In genomic region chr1:19990703-19991102, GRCh38 we compare ENCODE assay signal across 33 cellular contexts. TPM values are rescaled to one million over a fixed set of nuclear protein-coding genes. Genes with fewer than 3 reads are reported as not detected.
"Had no signal": no experiment of that assay in that cellular context is flagged by ENCODE, and none has a peak within 500 bp of the region (broad histone marks: within the 10 kb centered on the region; RNA-seq: fewer than 3 reads in every experiment).

No MANE protein-coding gene starts in this region.

- H3K27me3 ChIP-seq: ascending aorta, Peyer's patch had no signal

- ATAC-seq: activated CD4-positive, alpha-beta T cell treated with anti-CD3 and anti-CD28 coated beads for 36 hours; activated CD4-positive, CD25-positive, alpha-beta regulatory T cell treated with anti-CD3 and anti-CD28 coated beads, Interleukin-2, amount 50 U/mL, for 24 hours; activated CD8-positive, alpha-beta T cell treated with anti-CD3 and anti-CD28 coated beads, Interleukin-2, amount 10 ng/mL, durations not matched to agents 7 days and 5 days; PC-3 had no signal

- H3K4me2 ChIP-seq: SK-N-SH had no signal

- H3K27ac ChIP-seq: ascending aorta, cardiac muscle cell, Peyer's patch, SJSA1 had no signal

- H3K27ac Mint-ChIP-seq: activated CD4-positive, alpha-beta T cell treated with anti-CD3 and anti-CD28 coated beads for 36 hours; activated CD4-positive, alpha-beta T cell treated with anti-CD3 and anti-CD28 coated beads, Interleukin-2, amount 10 ng/mL, durations not matched to agents 7 days and 5 days; activated CD8-positive, alpha-beta T cell treated with anti-CD3 and anti-CD28 coated beads, Interleukin-2, amount 10 ng/mL, durations not matched to agents 7 days and 5 days; activated naive CD4-positive, alpha-beta T cell treated with anti-CD3 and anti-CD28 coated beads, Interleukin-2, amount 50 U/mL, for 24 hours; activated naive CD8-positive, alpha-beta T cell treated with anti-CD3 and anti-CD28 coated beads, Interleukin-2, amount 10 ng/mL, durations not matched to agents 7 days and 5 days; activated T-cell treated with anti-CD3 and anti-CD28 coated beads, Interleukin-2, amount 50 U/mL, for 24 hours; activated T-helper 2 cell treated with anti-CD3 and anti-CD28 coated beads, Interferon-gamma antibody, Interleukin-2, Interleukin-4, amounts not matched to agents 10 μg/mL and 5 μg/mL and 100 μg/mL, durations not matched to agents 14 hours and 24 hours and 36 hours; T-helper 1 cell treated with Interleukin-12 subunit alpha and Interleukin-12 subunit beta and Interleukin-4 antibody, amounts not matched to agents 30 μg/mL and 1 μg/mL, for 36 hours; T-helper 2 cell treated with Interferon-gamma antibody and Interleukin-4, amounts not matched to agents 5 μg/mL and 100 μg/mL, for 36 hours had no signal

- H3K9me3 ChIP-seq: SJSA1, SK-N-SH had no signal

- H3K9me3 Mint-ChIP-seq: activated CD4-positive, alpha-beta T cell treated with anti-CD3 and anti-CD28 coated beads, Interleukin-2, amount 10 ng/mL, durations not matched to agents 7 days and 5 days; activated naive CD4-positive, alpha-beta T cell treated with anti-CD3 and anti-CD28 coated beads, Interleukin-2, amount 50 U/mL, for 24 hours; activated naive CD8-positive, alpha-beta T cell treated with anti-CD3 and anti-CD28 coated beads, Interleukin-2, amount 10 ng/mL, durations not matched to agents 7 days and 5 days; activated T-cell treated with anti-CD3 and anti-CD28 coated beads, Interleukin-2, amount 50 U/mL, for 24 hours; activated T-helper 2 cell treated with anti-CD3 and anti-CD28 coated beads, Interferon-gamma antibody, Interleukin-2, Interleukin-4, amounts not matched to agents 10 μg/mL and 5 μg/mL and 100 μg/mL, durations not matched to agents 14 hours and 24 hours and 36 hours; central memory CD8-positive, alpha-beta T cell; T-helper 1 cell treated with Interleukin-12 subunit alpha and Interleukin-12 subunit beta and Interleukin-4 antibody, amounts not matched to agents 30 μg/mL and 1 μg/mL, for 36 hours; T-helper 2 cell treated with Interferon-gamma antibody and Interleukin-4, amounts not matched to agents 5 μg/mL and 100 μg/mL, for 36 hours had no signal

- H3K36me3 ChIP-seq: ascending aorta, cardiac muscle cell, Peyer's patch, SJSA1 had no signal

- H3K4me3 ChIP-seq: ascending aorta, cardiac muscle cell, Peyer's patch, SJSA1 had no signal

- H3K9ac ChIP-seq: SK-N-SH had no signal

- DNase-seq: activated CD4-positive, alpha-beta T cell treated with anti-CD3 and anti-CD28 coated beads for 36 hours; activated CD4-positive, alpha-beta T cell treated with anti-CD3 and anti-CD28 coated beads, Interleukin-2, amount 10 ng/mL, durations not matched to agents 7 days and 5 days; activated CD4-positive, alpha-beta T cell treated with anti-CD3 and anti-CD28 coated beads, Interleukin-2, amount 50 U/mL, for 48 hours; activated CD8-positive, alpha-beta T cell treated with anti-CD3 and anti-CD28 coated beads, Interleukin-2, amount 10 ng/mL, durations not matched to agents 7 days and 5 days; activated gamma-delta T cell; activated naive CD4-positive, alpha-beta T cell treated with Interleukin-2 at 50 U/mL for 16 hours; activated naive CD8-positive, alpha-beta T cell treated with anti-CD3 and anti-CD28 coated beads, Interleukin-2, amount 10 ng/mL, durations not matched to agents 7 days and 5 days; activated T-cell treated with anti-CD3 and anti-CD28 coated beads, Interleukin-2, amount 50 U/mL, for 24 hours; amygdala; MM.1S; MV-4-11; NCI-H1092; NCI-H1436 treated with DMSO at 0.1 percent for 48 hours; NCI-H1694 treated with DMSO at 0.1 percent for 48 hours; NCI-H2029; NCI-H345; NCI-H748 treated with DMSO at 0.1 percent for 48 hours; NK-92 treated with Interleukin-12 subunit alpha and Interleukin-12 subunit beta, amount 100 ng/mL, for 24 hours; PC-3; Peyer's patch; RPMI8226; SHP77 treated with DMSO at 0.1 percent for 48 hours; SK-N-SH had no signal

- H3K4me1 Mint-ChIP-seq: activated CD4-positive, alpha-beta T cell treated with anti-CD3 and anti-CD28 coated beads for 36 hours; activated CD4-positive, alpha-beta T cell treated with anti-CD3 and anti-CD28 coated beads, Interleukin-2, amount 10 ng/mL, durations not matched to agents 7 days and 5 days; activated naive CD4-positive, alpha-beta T cell treated with anti-CD3 and anti-CD28 coated beads, Interleukin-2, amount 50 U/mL, for 24 hours; central memory CD8-positive, alpha-beta T cell had no signal

- H3K4me1 ChIP-seq: ascending aorta, Peyer's patch, SJSA1 had no signal

- H3K4me3 Mint-ChIP-seq: activated CD4-positive, alpha-beta T cell treated with anti-CD3 and anti-CD28 coated beads for 36 hours; activated CD4-positive, alpha-beta T cell treated with anti-CD3 and anti-CD28 coated beads, Interleukin-2, amount 10 ng/mL, durations not matched to agents 7 days and 5 days; activated CD8-positive, alpha-beta T cell treated with anti-CD3 and anti-CD28 coated beads, Interleukin-2, amount 10 ng/mL, durations not matched to agents 7 days and 5 days; activated naive CD4-positive, alpha-beta T cell treated with anti-CD3 and anti-CD28 coated beads, Interleukin-2, amount 50 U/mL, for 24 hours; activated naive CD8-positive, alpha-beta T cell treated with anti-CD3 and anti-CD28 coated beads, Interleukin-2, amount 10 ng/mL, durations not matched to agents 7 days and 5 days; activated T-cell treated with anti-CD3 and anti-CD28 coated beads, Interleukin-2, amount 50 U/mL, for 24 hours; central memory CD8-positive, alpha-beta T cell; T-helper 1 cell treated with Interleukin-12 subunit alpha and Interleukin-12 subunit beta and Interleukin-4 antibody, amounts not matched to agents 30 μg/mL and 1 μg/mL, for 36 hours; T-helper 2 cell treated with Interferon-gamma antibody and Interleukin-4, amounts not matched to agents 5 μg/mL and 100 μg/mL, for 36 hours had no signal

- H3K36me3 Mint-ChIP-seq: activated naive CD4-positive, alpha-beta T cell treated with anti-CD3 and anti-CD28 coated beads, Interleukin-2, amount 50 U/mL, for 24 hours; activated naive CD8-positive, alpha-beta T cell treated with anti-CD3 and anti-CD28 coated beads, Interleukin-2, amount 10 ng/mL, durations not matched to agents 7 days and 5 days had no signal

- H3K9me2 ChIP-seq: SK-N-SH had no signal

RNA-seq across cellular contexts. Expression of gene PLA2G2A, which starts 11.3 kb away (rescaled TPM):
- total RNA-seq: activated CD4-positive, alpha-beta T cell treated with anti-CD3 and anti-CD28 coated beads for 36 hours; activated CD4-positive, alpha-beta T cell treated with anti-CD3 and anti-CD28 coated beads, Interleukin-2, amount 10 ng/mL, durations not matched to agents 7 days and 5 days; activated CD8-positive, alpha-beta T cell treated with anti-CD3 and anti-CD28 coated beads, Interleukin-2, amount 10 ng/mL, durations not matched to agents 7 days and 5 days; activated naive CD8-positive, alpha-beta T cell treated with anti-CD3 and anti-CD28 coated beads, Interleukin-2, amount 10 ng/mL, durations not matched to agents 7 days and 5 days; activated T-helper 2 cell treated with anti-CD3 and anti-CD28 coated beads, Interferon-gamma antibody, Interleukin-2, Interleukin-4, amounts not matched to agents 10 μg/mL and 5 μg/mL and 100 μg/mL, durations not matched to agents 14 hours and 24 hours and 36 hours; cardiac muscle cell; NCI-H460; PC-3; SJSA1 had no signal
- polyA plus RNA-seq: SK-N-SH had no signal
